41 cellular contexts compared by ENCODE assay signal in genomic region chr6:13568970-13569369, GRCh38.
"Had no signal": no experiment of that assay in that cellular context is flagged by ENCODE, and none has a peak within 500 bp of the region (broad histone marks: within the 10 kb centered on the region; RNA-seq: fewer than 3 reads in every experiment).

No MANE protein-coding gene starts in this region.

- H3K9me3 Mint-ChIP-seq: activated naive CD4-positive, alpha-beta T cell treated with anti-CD3 and anti-CD28 coated beads for 36 hours; activated naive CD4-positive, alpha-beta T cell treated with anti-CD3 and anti-CD28 coated beads, Interleukin-2, amount 10 ng/mL, durations not matched to agents 7 days and 5 days; activated naive CD4-positive, alpha-beta T cell treated with anti-CD3 and anti-CD28 coated beads, Interleukin-2, amount 50 U/mL, for 24 hours; activated naive CD4-positive, alpha-beta T cell treated with anti-CD3 and anti-CD28 coated beads, Interleukin-2, amount 50 U/mL, for 72 hours; activated naive CD8-positive, alpha-beta T cell treated with anti-CD3 and anti-CD28 coated beads for 36 hours; activated naive CD8-positive, alpha-beta T cell treated with anti-CD3 and anti-CD28 coated beads, Interleukin-2, amount 10 ng/mL, durations not matched to agents 7 days and 5 days; activated naive CD8-positive, alpha-beta T cell treated with anti-CD3 and anti-CD28 coated beads, Interleukin-2, amount 50 U/mL, for 24 hours; activated T-cell treated with anti-CD3 and anti-CD28 coated beads, Interleukin-2, amount 50 U/mL, for 24 hours; activated T-cell treated with anti-CD3 and anti-CD28 coated beads, Interleukin-2, amount 50 U/mL, for 4 hours; activated T-cell treated with anti-CD3 and anti-CD28 coated beads, Interleukin-2, amount 50 U/mL, for 72 hours; activated T-helper 1 cell treated with anti-CD3 and anti-CD28 coated beads, Interleukin-12 subunit alpha, Interleukin-12 subunit beta, Interleukin-2, Interleukin-4 antibody, amounts not matched to agents 30 ng/mL and 10 ng/mL and 1 ng/mL, durations not matched to agents 14 hours and 24 hours and 36 hours; activated T-helper 17 cell treated with anti-CD3 and anti-CD28 coated beads, Interleukin-2, amount 50 U/mL, for 72 hours; activated T-helper 2 cell treated with anti-CD3 and anti-CD28 coated beads, Interferon-gamma antibody, Interleukin-2, Interleukin-4, amounts not matched to agents 10 μg/mL and 5 μg/mL and 100 μg/mL, durations not matched to agents 14 hours and 24 hours and 36 hours; brain; central memory CD8-positive, alpha-beta T cell had no signal

- H3K4me1 ChIP-seq: breast epithelium had no signal

- H3K36me3 ChIP-seq: adrenal gland, ascending aorta, brain microvascular endothelial cell, breast epithelium, cardiac muscle cell had no signal

- DNase-seq: activated effector memory CD4-positive, alpha-beta T cell treated with anti-CD3 and anti-CD28 coated beads, Interleukin-2, amount 50 U/mL, for 16 hours; activated effector memory CD4-positive, alpha-beta T cell treated with Interleukin-2 at 50 U/mL for 16 hours; activated gamma-delta T cell; activated gamma-delta T cell treated with Interleukin-2 at 50 U/mL for 16 hours; activated naive CD4-positive, alpha-beta T cell; activated naive CD4-positive, alpha-beta T cell treated with anti-CD3 and anti-CD28 coated beads for 36 hours; activated naive CD4-positive, alpha-beta T cell treated with anti-CD3 and anti-CD28 coated beads, Interleukin-2, amount 10 ng/mL, durations not matched to agents 7 days and 5 days; activated naive CD4-positive, alpha-beta T cell treated with anti-CD3 and anti-CD28 coated beads, Interleukin-2, amount 50 U/mL, for 16 hours; activated naive CD4-positive, alpha-beta T cell treated with Interleukin-2 at 50 U/mL for 16 hours; activated naive CD8-positive, alpha-beta T cell treated with anti-CD3 and anti-CD28 coated beads for 36 hours; activated naive CD8-positive, alpha-beta T cell treated with anti-CD3 and anti-CD28 coated beads, Interleukin-2, amount 10 ng/mL, durations not matched to agents 7 days and 5 days; activated naive CD8-positive, alpha-beta T cell treated with anti-CD3 and anti-CD28 coated beads, Interleukin-2, amount 50 U/mL, for 24 hours; activated T-cell treated with anti-CD3 and anti-CD28 coated beads for 4 hours; activated T-cell treated with anti-CD3 and anti-CD28 coated beads, Interleukin-2, amount 50 U/mL, for 1 hour; activated T-cell treated with anti-CD3 and anti-CD28 coated beads, Interleukin-2, amount 50 U/mL, for 24 hours; activated T-cell treated with anti-CD3 and anti-CD28 coated beads, Interleukin-2, amount 50 U/mL, for 4 hours; activated T-cell treated with anti-CD3 and anti-CD28 coated beads, Interleukin-2, amount 50 U/mL, for 48 hours; activated T-cell treated with anti-CD3 and anti-CD28 coated beads, Interleukin-2, amount 50 U/mL, for 72 hours; adrenal gland; amniotic stem cell; amygdala; anterior cingulate cortex; aorta; body of pancreas; brain microvascular endothelial cell; caudate nucleus; central memory CD4-positive, alpha-beta T cell; cerebellar nuclear complex had no signal

- H3K4me1 Mint-ChIP-seq: activated naive CD4-positive, alpha-beta T cell treated with anti-CD3 and anti-CD28 coated beads, Interleukin-2, amount 50 U/mL, for 24 hours; activated T-helper 17 cell treated with anti-CD3 and anti-CD28 coated beads, Interleukin-2, amount 50 U/mL, for 72 hours; central memory CD8-positive, alpha-beta T cell had no signal

- H3K36me3 Mint-ChIP-seq: activated naive CD4-positive, alpha-beta T cell treated with anti-CD3 and anti-CD28 coated beads, Interleukin-2, amount 10 ng/mL, durations not matched to agents 7 days and 5 days; activated naive CD4-positive, alpha-beta T cell treated with anti-CD3 and anti-CD28 coated beads, Interleukin-2, amount 50 U/mL, for 24 hours; activated naive CD4-positive, alpha-beta T cell treated with anti-CD3 and anti-CD28 coated beads, Interleukin-2, amount 50 U/mL, for 72 hours; activated naive CD8-positive, alpha-beta T cell treated with anti-CD3 and anti-CD28 coated beads for 36 hours; brain had no signal

- H3K27ac Mint-ChIP-seq: activated naive CD4-positive, alpha-beta T cell treated with anti-CD3 and anti-CD28 coated beads for 36 hours; activated naive CD4-positive, alpha-beta T cell treated with anti-CD3 and anti-CD28 coated beads, Interleukin-2, amount 10 ng/mL, durations not matched to agents 7 days and 5 days; activated naive CD4-positive, alpha-beta T cell treated with anti-CD3 and anti-CD28 coated beads, Interleukin-2, amount 50 U/mL, for 24 hours; activated naive CD4-positive, alpha-beta T cell treated with anti-CD3 and anti-CD28 coated beads, Interleukin-2, amount 50 U/mL, for 72 hours; activated naive CD8-positive, alpha-beta T cell; activated naive CD8-positive, alpha-beta T cell treated with anti-CD3 and anti-CD28 coated beads for 36 hours; activated naive CD8-positive, alpha-beta T cell treated with anti-CD3 and anti-CD28 coated beads, Interleukin-2, amount 10 ng/mL, durations not matched to agents 7 days and 5 days; activated naive CD8-positive, alpha-beta T cell treated with anti-CD3 and anti-CD28 coated beads, Interleukin-2, amount 50 U/mL, for 24 hours; activated T-cell treated with anti-CD3 and anti-CD28 coated beads, Interleukin-2, amount 50 U/mL, for 24 hours; activated T-cell treated with anti-CD3 and anti-CD28 coated beads, Interleukin-2, amount 50 U/mL, for 72 hours; activated T-helper 1 cell treated with anti-CD3 and anti-CD28 coated beads, Interleukin-12 subunit alpha, Interleukin-12 subunit beta, Interleukin-2, Interleukin-4 antibody, amounts not matched to agents 30 ng/mL and 10 ng/mL and 1 ng/mL, durations not matched to agents 14 hours and 24 hours and 36 hours; activated T-helper 17 cell treated with anti-CD3 and anti-CD28 coated beads, Interleukin-2, amount 50 U/mL, for 72 hours; activated T-helper 2 cell treated with anti-CD3 and anti-CD28 coated beads, Interferon-gamma antibody, Interleukin-2, Interleukin-4, amounts not matched to agents 10 μg/mL and 5 μg/mL and 100 μg/mL, durations not matched to agents 14 hours and 24 hours and 36 hours; brain had no signal

- H3K4me3 ChIP-seq: adrenal gland, ascending aorta, body of pancreas, breast epithelium, cardiac muscle cell had no signal

- FAIRE-seq: astrocyte, bronchial epithelial cell had no signal

- H3K9me3 ChIP-seq: adrenal gland, ascending aorta, body of pancreas, breast epithelium had no signal

- H3K27me3 ChIP-seq: ascending aorta, body of pancreas, brain microvascular endothelial cell, breast epithelium, cardiac muscle cell had no signal

- H3K27ac ChIP-seq: adrenal gland, ascending aorta, body of pancreas, brain microvascular endothelial cell, breast epithelium, cardiac muscle cell had no signal

- ATAC-seq: activated naive CD4-positive, alpha-beta T cell treated with anti-CD3 and anti-CD28 coated beads, Interleukin-2, amount 50 U/mL, for 72 hours; activated naive CD8-positive, alpha-beta T cell treated with anti-CD3 and anti-CD28 coated beads, Interleukin-2, amount 50 U/mL, for 24 hours; activated T-cell treated with anti-CD3 and anti-CD28 coated beads, Interleukin-2, amount 50 U/mL, for 4 hours; activated T-cell treated with anti-CD3 and anti-CD28 coated beads, Interleukin-2, amount 50 U/mL, for 72 hours; activated T-helper 17 cell treated with anti-CD3 and anti-CD28 coated beads, Interleukin-2, amount 50 U/mL, for 72 hours; body of pancreas had no signal

- H3K4me3 Mint-ChIP-seq: activated naive CD4-positive, alpha-beta T cell treated with anti-CD3 and anti-CD28 coated beads for 36 hours; activated naive CD4-positive, alpha-beta T cell treated with anti-CD3 and anti-CD28 coated beads, Interleukin-2, amount 10 ng/mL, durations not matched to agents 7 days and 5 days; activated naive CD4-positive, alpha-beta T cell treated with anti-CD3 and anti-CD28 coated beads, Interleukin-2, amount 50 U/mL, for 24 hours; activated naive CD8-positive, alpha-beta T cell; activated naive CD8-positive, alpha-beta T cell treated with anti-CD3 and anti-CD28 coated beads for 36 hours; activated naive CD8-positive, alpha-beta T cell treated with anti-CD3 and anti-CD28 coated beads, Interleukin-2, amount 10 ng/mL, durations not matched to agents 7 days and 5 days; activated naive CD8-positive, alpha-beta T cell treated with anti-CD3 and anti-CD28 coated beads, Interleukin-2, amount 50 U/mL, for 24 hours; activated T-cell treated with anti-CD3 and anti-CD28 coated beads, Interleukin-2, amount 50 U/mL, for 24 hours; activated T-cell treated with anti-CD3 and anti-CD28 coated beads, Interleukin-2, amount 50 U/mL, for 4 hours; activated T-cell treated with anti-CD3 and anti-CD28 coated beads, Interleukin-2, amount 50 U/mL, for 72 hours; activated T-helper 1 cell treated with anti-CD3 and anti-CD28 coated beads, Interleukin-12 subunit alpha, Interleukin-12 subunit beta, Interleukin-2, Interleukin-4 antibody, amounts not matched to agents 30 ng/mL and 10 ng/mL and 1 ng/mL, durations not matched to agents 14 hours and 24 hours and 36 hours; activated T-helper 17 cell treated with anti-CD3 and anti-CD28 coated beads, Interleukin-2, amount 50 U/mL, for 72 hours; brain; central memory CD8-positive, alpha-beta T cell had no signal
